ENCODE assay signal across 8 cellular contexts in the genomic region with DNA sequence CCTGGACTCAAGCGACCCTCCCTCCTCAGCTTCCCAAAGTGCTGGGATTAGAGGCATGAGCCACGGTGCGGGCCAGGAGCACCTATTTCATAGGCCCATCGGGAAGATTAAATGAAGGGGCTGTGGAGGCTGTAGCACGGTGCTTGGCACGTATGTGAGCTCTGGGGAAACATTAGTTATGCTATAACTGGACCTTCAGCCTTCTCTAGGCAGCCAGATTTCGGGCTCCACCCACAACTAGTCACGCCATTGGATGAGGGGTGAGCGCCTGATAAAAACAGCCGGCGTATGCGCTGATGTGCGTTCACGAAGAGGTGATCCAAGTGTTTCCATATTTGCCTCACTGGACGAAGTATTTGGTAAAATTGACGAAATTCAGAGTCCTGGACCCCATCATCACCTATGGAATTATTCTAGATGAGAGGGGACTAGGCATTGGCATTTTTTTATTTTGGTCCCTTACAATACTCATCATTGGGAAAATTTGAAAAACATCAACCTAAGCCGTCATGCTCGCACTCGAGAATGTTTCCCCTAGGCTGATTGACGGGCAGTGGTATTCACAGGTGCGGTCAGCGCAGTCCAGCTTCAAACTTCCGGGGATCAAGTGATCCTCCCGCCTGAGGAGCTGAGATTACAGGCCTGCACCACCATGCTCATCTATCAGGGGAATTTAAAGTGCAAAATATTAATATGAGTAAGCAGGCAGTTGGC. TPM values are rescaled to one million over a fixed set of nuclear protein-coding genes. Genes with fewer than 3 reads are reported as not detected.
DNase-seq lines count a peak whose midpoint lies in the region; ATAC-seq, FAIRE-seq and TF ChIP-seq lines count a peak whose summit lies in the region.

No MANE protein-coding gene starts in this region.

- H3K27ac ChIP-seq in ACC112 (ENCODE audit: low read depth, low read length) = peak overlapping the region; percentile 87; the same call in 1 of the 2 replicates
- H3K27ac ChIP-seq in HL-60 (replicated peaks) = peak overlapping the region; percentile 92
- peak overlapping the region; percentile 97 to 98 for H3K27ac ChIP-seq in ascending aorta
- no peak overlapping the region for H3K27ac ChIP-seq in mucosa of rectum (ENCODE audit: low read depth in 2 of 2, low read length in 2 of 2)

- no peak for TF ChIP-seq POLR2A in GM12892 (IDR thresholded peaks at IDR 0.05; ENCODE audit: low read depth, low read length)

- no peak for FAIRE-seq in GM12892 (lab: Jason Lieb, UNC)

- no peak overlapping the region for H2AFZ ChIP-seq in ACC112 (ENCODE audit: low read length, unreplicated experiment)

- DNase-seq in HL-60 (ENCODE audit: low read depth in 1 of 2, low spot score in 1 of 2) = no peak
- no peak for DNase-seq in ascending aorta (ENCODE audit: low spot score in 2 of 2)
- no peak for DNase-seq in stimulated activated CD4-positive, alpha-beta T cell treated with anti-CD3 and anti-CD28 coated beads, Interleukin-4, amount 100 ng/mL, for 24 hours
- DNase-seq in GM12892 (ENCODE audit: insufficient read length) = no peak

- H3K36me3 ChIP-seq in ACC112 (ENCODE audit: insufficient read depth, low read length) = no peaks in the 10 kb centered on the region
- no peaks in the 10 kb centered on the region for H3K36me3 ChIP-seq in ascending aorta
- peaks cover 3 to 7% of the 10 kb centered on the region in 2 donors for H3K36me3 ChIP-seq in mucosa of rectum (ENCODE audit: control insufficient read depth in 2 of 2, insufficient read depth in 2 of 2, low read length in 2 of 2)

- intact Hi-C loops in ascending aorta (cut with DNase I) = loop anchor here (2.0 to 5.0 kb wide), 6 partner anchors 69 to 635 kb away; a partner anchor contains a TSS

- H3K79me2 ChIP-seq in ACC112 (ENCODE audit: control insufficient read depth, insufficient read depth, low read length, unreplicated experiment) = peaks cover 36% of the 10 kb centered on the region

- H3K9ac ChIP-seq in mucosa of rectum (ENCODE audit: low read depth in 1 of 2, low read length in 2 of 2) = peak overlapping the region in 1 of 2 donors; percentile 88

- no peak for ATAC-seq in GM19035 (IDR thresholded peaks at IDR 0.05; ENCODE audit: unreplicated experiment)
- ATAC-seq in HG03457 (IDR thresholded peaks at IDR 0.05; ENCODE audit: unreplicated experiment) = no peak

- H3K4me1 ChIP-seq in ACC112 (ENCODE audit: control insufficient read depth, insufficient read depth, low read length, unreplicated experiment) (peaks cover 32% of the 10 kb centered on the region), ascending aorta (peaks cover 9 to 28% of the 10 kb centered on the region in 2 donors), mucosa of rectum (ENCODE audit: control insufficient read depth in 2 of 2, insufficient read depth in 2 of 2, low read length in 2 of 2) (peaks cover 22 to 24% of the 10 kb centered on the region in 2 donors)

- H3K27me3 ChIP-seq in ACC112 (ENCODE audit: insufficient read depth, low read length) (no peaks in the 10 kb centered on the region), HL-60 (ENCODE audit: insufficient read depth, poor library complexity, severe bottlenecking) (no peaks in the 10 kb centered on the region), ascending aorta (no peaks in the 10 kb centered on the region), mucosa of rectum (ENCODE audit: control insufficient read depth in 2 of 2, insufficient read depth in 2 of 2, low read length in 2 of 2) (no peaks in the 10 kb centered on the region)

- TF ChIP-seq CTCF in HL-60 (IDR thresholded peaks at IDR 0.05; ENCODE audit: insufficient read depth, low read length) (no peak), ascending aorta (IDR thresholded peaks at IDR 0.05) (no peak)

- H3K9me3 ChIP-seq in ascending aorta (no peaks in the 10 kb centered on the region), mucosa of rectum (ENCODE audit: control insufficient read depth in 2 of 2, low read length in 2 of 2) (no peaks in the 10 kb centered on the region)

- peak overlapping the region; percentile 99 for H3K4me3 ChIP-seq in ACC112 (ENCODE audit: low read depth, low read length)
- H3K4me3 ChIP-seq in HL-60 (replicated peaks; ENCODE audit: insufficient read depth, low read length) = peak overlapping the region; percentile 72
- peak overlapping the region in 1 of 2 donors; percentile 95 for H3K4me3 ChIP-seq in ascending aorta
- peak overlapping the region; percentile 87 to 92 for H3K4me3 ChIP-seq in mucosa of rectum (ENCODE audit: low read length in 2 of 2)

RNA-seq across cellular contexts. Expression of a gene that starts 1.8 kb away (rescaled TPM):
- 124 TPM for total RNA-seq in ascending aorta
- polyA plus RNA-seq in GM12892 (2012; ENCODE audit: missing spikeins) = 48.7 TPM

RNA-seq across cellular contexts. Expression of a gene that starts 16.1 kb away (rescaled TPM):
- 108 TPM for total RNA-seq in ascending aorta
- polyA plus RNA-seq in GM12892 (2012; ENCODE audit: missing spikeins) = 80.0 TPM

Comparison
In these comparisons a context has a peak if more than half of its experiments do, and no peak if none do; other contexts are left out.
1. H3K27ac ChIP-seq: peak in ACC112 (single experiment), HL-60 (single experiment) and ascending aorta (2 of 2); none in mucosa of rectum (0 of 2).